14 cellular contexts compared by ENCODE assay signal in the genomic region with DNA sequence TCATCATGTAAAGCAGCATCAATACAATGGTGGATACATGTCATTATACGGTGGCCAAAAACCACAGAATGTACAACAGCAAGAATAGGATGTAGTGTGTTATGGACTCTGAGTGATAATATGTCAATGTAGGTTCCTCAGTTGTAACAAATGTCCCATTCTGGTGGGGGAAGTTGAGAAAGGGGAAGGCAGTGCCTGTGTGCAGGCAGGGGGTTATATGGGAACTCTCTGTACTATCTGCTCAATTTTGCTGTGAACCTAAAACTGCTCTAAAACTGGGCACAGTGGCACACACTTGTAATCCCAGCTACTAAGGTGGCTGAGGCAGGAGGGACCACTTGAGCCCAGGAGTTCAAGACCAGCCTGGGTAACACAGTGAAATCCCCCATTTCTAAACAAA. TPM values are rescaled to one million over a fixed set of nuclear protein-coding genes. Genes with fewer than 3 reads are reported as not detected.
DNase-seq lines count a peak whose midpoint lies in the region; ATAC-seq, FAIRE-seq and TF ChIP-seq lines count a peak whose summit lies in the region.
"Had no signal": no experiment of that assay in that cellular context is flagged by ENCODE, and none has a peak within 500 bp of the region (broad histone marks: within the 10 kb centered on the region; RNA-seq: fewer than 3 reads in every experiment).

No MANE protein-coding gene starts in this region.

- H3K36me3 ChIP-seq in gastroesophageal sphincter (no peaks in the 10 kb centered on the region), small intestine (ENCODE audit: control insufficient read depth in 2 of 2, insufficient read depth in 2 of 2, low read length in 2 of 2) (peaks cover 0 to 2% of the 10 kb centered on the region in 2 donors)

- TF ChIP-seq EP300 in gastroesophageal sphincter (IDR thresholded peaks at IDR 0.05), result no peak

- in situ Hi-C loops in GM13977 (cut with MboI; ENCODE audit: low pct_unique_long_range_greater_than_20kb, low sequenced_read_pairs, unreplicated experiment), result no loop called here

- no peak for TF ChIP-seq POLR2A in gastroesophageal sphincter (IDR thresholded peaks at IDR 0.05)

- H3K4me3 ChIP-seq in gastroesophageal sphincter, result no peak overlapping the region
- H3K4me3 ChIP-seq in small intestine (ENCODE audit: low read depth in 1 of 2, low read length in 2 of 2), result no peak overlapping the region

- DNase-seq in KG1 (lab: John Stamatoyannopoulos, UW) (peak; percentile 38), OCI-M1 (lab: John Stamatoyannopoulos, UW) (peak; percentile 92), small intestine (no peak), GM20000 (ENCODE audit: low spot score) (no peak), GM13977 (ENCODE audit: low spot score) (no peak), HK-2 (ENCODE audit: unreplicated experiment) (no peak)
- DNase-seq: activated CD4-positive, alpha-beta T cell treated with anti-CD3 and anti-CD28 coated beads, Interleukin-2, amount 10 ng/mL, durations not matched to agents 24 days and 14 days; activated T-cell treated with anti-CD3 and anti-CD28 coated beads for 4 hours; NCI-H510A; stimulated activated naive CD8-positive, alpha-beta T cell treated with anti-CD3 and anti-CD28 coated beads, Interleukin-15, Interleukin-2, amounts not matched to agents 100 U/mL and 50 U/mL, for 24 hours had no signal

- H3K27me3 ChIP-seq in gastroesophageal sphincter (no peaks in the 10 kb centered on the region), small intestine (ENCODE audit: control insufficient read depth in 2 of 2, insufficient read depth in 2 of 2, low read length in 2 of 2) (no peaks in the 10 kb centered on the region)

- peak; percentile 13 for ATAC-seq in gastroesophageal sphincter
- ATAC-seq in GM18502 (IDR thresholded peaks at IDR 0.05; ENCODE audit: poor library complexity, unreplicated experiment), result no peak
- ATAC-seq: activated naive CD4-positive, alpha-beta T cell treated with anti-CD3 and anti-CD28 coated beads, Interleukin-2, amount 50 U/mL, for 72 hours; stimulated activated naive CD8-positive, alpha-beta T cell treated with anti-CD3 and anti-CD28 coated beads, Interleukin-15, Interleukin-2, amounts not matched to agents 100 U/mL and 50 U/mL, for 24 hours had no signal

- WGBS in gastroesophageal sphincter (ENCODE audit: low coverage in 1 of 2), 2 donors, result 100% methylated on average over 1 of the region's 1 CpG; no CpG with 5 or more reads in 1 of the 2 donors
- WGBS in small intestine, 3 donors, result 55 to 65% (median 65%) methylated on average over 1 of the region's 1 CpG

- TF ChIP-seq CTCF in gastroesophageal sphincter (IDR thresholded peaks at IDR 0.05) (no peak), GM20000 (IDR thresholded peaks at IDR 0.05; ENCODE audit: extremely low read depth, missing control alignments) (no peak), GM13977 (IDR thresholded peaks at IDR 0.05; ENCODE audit: extremely low read depth, insufficient read depth, missing control alignments) (no peak)

- no peak for FAIRE-seq in small intestine (lab: Jason Lieb, UNC)
- FAIRE-seq: bronchial epithelial cell had no signal

- H3K9me3 ChIP-seq in gastroesophageal sphincter (no peaks in the 10 kb centered on the region), small intestine (ENCODE audit: control insufficient read depth, low read depth) (no peaks in the 10 kb centered on the region)

- peak overlapping the region in 3 of 4 donors; percentile 9 to 15 (median 14) for H3K27ac ChIP-seq in gastroesophageal sphincter
- peak overlapping the region; percentile 14 to 72 for H3K27ac ChIP-seq in small intestine (ENCODE audit: low read depth in 1 of 2, low read length in 1 of 2)

- H3K4me1 ChIP-seq in gastroesophageal sphincter, result peaks cover 0 to 61% (median 26%) of the 10 kb centered on the region in 3 donors
- H3K4me1 ChIP-seq in small intestine (ENCODE audit: control insufficient read depth in 2 of 2, insufficient read depth in 1 of 2, low read depth in 1 of 2, low read length in 1 of 2), result no peaks in the 10 kb centered on the region

RNA-seq across cellular contexts. Expression of a gene that starts 5.9 kb away (rescaled TPM):
- total RNA-seq in gastroesophageal sphincter, result 10 to 100 TPM; 11.1 to 66.1 (median 33.9) TPM
- polyA plus RNA-seq in small intestine, result 100 to 1,000 TPM in 2 of 3 donors, 10 to 100 TPM in 1; 31.5 to 180 (median 131) TPM

Comparison
In these comparisons a context has a peak if more than half of its experiments do, and no peak if none do; other contexts are left out.
1. DNase-seq: peak in KG1 (single experiment) and OCI-M1 (single experiment); none in small intestine (single experiment), GM20000 (single experiment), GM13977 (single experiment) and HK-2 (single experiment).